7 cellular contexts compared by ENCODE assay signal in the genomic region with DNA sequence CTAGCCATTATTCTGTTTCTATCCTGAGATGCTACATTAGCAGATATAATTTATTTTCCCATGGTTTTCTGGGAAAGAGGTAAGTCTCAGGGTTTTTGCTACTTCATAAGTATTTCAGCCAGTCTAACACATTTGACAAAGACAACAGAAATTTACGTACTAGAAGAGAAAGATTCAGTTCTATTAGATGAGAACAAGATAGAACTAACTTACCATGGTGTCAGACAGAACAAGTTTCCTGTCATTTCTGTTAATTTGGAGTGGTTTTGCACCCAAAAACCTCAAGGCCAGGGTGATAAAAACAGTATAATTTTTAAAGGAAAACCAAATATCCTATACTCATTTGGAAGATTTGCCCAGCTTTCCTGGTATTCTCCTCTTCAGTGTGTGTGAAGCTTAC.
"Had no signal": no experiment of that assay in that cellular context is flagged by ENCODE, and none has a peak within 500 bp of the region (broad histone marks: within the 10 kb centered on the region; RNA-seq: fewer than 3 reads in every experiment).

No MANE protein-coding gene starts in this region.

- H3K4me3 Mint-ChIP-seq: HFFc6 had no signal

- H3K9me3 Mint-ChIP-seq: HFFc6 had no signal

- H3K36me3 ChIP-seq: HAP-1 had no signal

- H3K4me3 ChIP-seq: HAP-1 had no signal

- H3K27ac Mint-ChIP-seq: HFFc6 had no signal

- H3K4me1 ChIP-seq: HAP-1 had no signal

- DNase-seq: GOT3, H7, HFFc6, IMR-90, KBM-7 had no signal

- H3K9me3 ChIP-seq: HAP-1 had no signal

- ATAC-seq: HCT116 had no signal
